In genomic region chr3:111071257-111072015, GRCh38 we compare ENCODE assay signal across 1 cellular context.
TF ChIP-seq lines count a peak whose summit lies in the region.

A gene with protein sequence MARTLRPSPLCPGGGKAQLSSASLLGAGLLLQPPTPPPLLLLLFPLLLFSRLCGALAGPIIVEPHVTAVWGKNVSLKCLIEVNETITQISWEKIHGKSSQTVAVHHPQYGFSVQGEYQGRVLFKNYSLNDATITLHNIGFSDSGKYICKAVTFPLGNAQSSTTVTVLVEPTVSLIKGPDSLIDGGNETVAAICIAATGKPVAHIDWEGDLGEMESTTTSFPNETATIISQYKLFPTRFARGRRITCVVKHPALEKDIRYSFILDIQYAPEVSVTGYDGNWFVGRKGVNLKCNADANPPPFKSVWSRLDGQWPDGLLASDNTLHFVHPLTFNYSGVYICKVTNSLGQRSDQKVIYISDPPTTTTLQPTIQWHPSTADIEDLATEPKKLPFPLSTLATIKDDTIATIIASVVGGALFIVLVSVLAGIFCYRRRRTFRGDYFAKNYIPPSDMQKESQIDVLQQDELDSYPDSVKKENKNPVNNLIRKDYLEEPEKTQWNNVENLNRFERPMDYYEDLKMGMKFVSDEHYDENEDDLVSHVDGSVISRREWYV (plus strand): TSS chr3:111071816. CDS start chr3:111072018, 202 bp downstream.

TF ChIP-seq in HEK293, 187 proteins besides CTCF, POLR2A, EP300 and RAD21 (continued from another document):
- TF ChIP-seq ZBTB26 (tag by site-specific recombination; optimal IDR thresholded peaks at IDR 0.05), result peak; percentile 60
- peak; percentile 64 for TF ChIP-seq KLF9 (tag by site-specific recombination; IDR thresholded peaks at IDR 0.05; ENCODE audit: low read depth)
- TF ChIP-seq, protein P1, sequence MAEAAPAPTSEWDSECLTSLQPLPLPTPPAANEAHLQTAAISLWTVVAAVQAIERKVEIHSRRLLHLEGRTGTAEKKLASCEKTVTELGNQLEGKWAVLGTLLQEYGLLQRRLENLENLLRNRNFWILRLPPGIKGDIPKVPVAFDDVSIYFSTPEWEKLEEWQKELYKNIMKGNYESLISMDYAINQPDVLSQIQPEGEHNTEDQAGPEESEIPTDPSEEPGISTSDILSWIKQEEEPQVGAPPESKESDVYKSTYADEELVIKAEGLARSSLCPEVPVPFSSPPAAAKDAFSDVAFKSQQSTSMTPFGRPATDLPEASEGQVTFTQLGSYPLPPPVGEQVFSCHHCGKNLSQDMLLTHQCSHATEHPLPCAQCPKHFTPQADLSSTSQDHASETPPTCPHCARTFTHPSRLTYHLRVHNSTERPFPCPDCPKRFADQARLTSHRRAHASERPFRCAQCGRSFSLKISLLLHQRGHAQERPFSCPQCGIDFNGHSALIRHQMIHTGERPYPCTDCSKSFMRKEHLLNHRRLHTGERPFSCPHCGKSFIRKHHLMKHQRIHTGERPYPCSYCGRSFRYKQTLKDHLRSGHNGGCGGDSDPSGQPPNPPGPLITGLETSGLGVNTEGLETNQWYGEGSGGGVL (tag by site-specific recombination; IDR thresholded peaks at IDR 0.05), result peak; percentile 60
- peak; percentile 28 for TF ChIP-seq GLIS1 (tag by site-specific recombination; IDR thresholded peaks at IDR 0.05)
- peak; percentile 71 for TF ChIP-seq KLF1 (tag by site-specific recombination; IDR thresholded peaks at IDR 0.05)
- peak; percentile 99 for TF ChIP-seq PRDM10 (tag by site-specific recombination; IDR thresholded peaks at IDR 0.05)
- peak; percentile 83 for TF ChIP-seq ZNF600 (tag by site-specific recombination; IDR thresholded peaks at IDR 0.05)
- no peak for TF ChIP-seq ZNF518A (tag by site-specific recombination; conservative IDR thresholded peaks at IDR 0.05; ENCODE audit: low read depth)
- peak; percentile 55 for TF ChIP-seq GLIS2 (tag by site-specific recombination; IDR thresholded peaks at IDR 0.05)
- peak; percentile 17; the same call in 1 of the 2 replicates for TF ChIP-seq EGR2 (tag by site-specific recombination; IDR thresholded peaks at IDR 0.05; ENCODE audit: low read depth)
- TF ChIP-seq, protein P2, sequence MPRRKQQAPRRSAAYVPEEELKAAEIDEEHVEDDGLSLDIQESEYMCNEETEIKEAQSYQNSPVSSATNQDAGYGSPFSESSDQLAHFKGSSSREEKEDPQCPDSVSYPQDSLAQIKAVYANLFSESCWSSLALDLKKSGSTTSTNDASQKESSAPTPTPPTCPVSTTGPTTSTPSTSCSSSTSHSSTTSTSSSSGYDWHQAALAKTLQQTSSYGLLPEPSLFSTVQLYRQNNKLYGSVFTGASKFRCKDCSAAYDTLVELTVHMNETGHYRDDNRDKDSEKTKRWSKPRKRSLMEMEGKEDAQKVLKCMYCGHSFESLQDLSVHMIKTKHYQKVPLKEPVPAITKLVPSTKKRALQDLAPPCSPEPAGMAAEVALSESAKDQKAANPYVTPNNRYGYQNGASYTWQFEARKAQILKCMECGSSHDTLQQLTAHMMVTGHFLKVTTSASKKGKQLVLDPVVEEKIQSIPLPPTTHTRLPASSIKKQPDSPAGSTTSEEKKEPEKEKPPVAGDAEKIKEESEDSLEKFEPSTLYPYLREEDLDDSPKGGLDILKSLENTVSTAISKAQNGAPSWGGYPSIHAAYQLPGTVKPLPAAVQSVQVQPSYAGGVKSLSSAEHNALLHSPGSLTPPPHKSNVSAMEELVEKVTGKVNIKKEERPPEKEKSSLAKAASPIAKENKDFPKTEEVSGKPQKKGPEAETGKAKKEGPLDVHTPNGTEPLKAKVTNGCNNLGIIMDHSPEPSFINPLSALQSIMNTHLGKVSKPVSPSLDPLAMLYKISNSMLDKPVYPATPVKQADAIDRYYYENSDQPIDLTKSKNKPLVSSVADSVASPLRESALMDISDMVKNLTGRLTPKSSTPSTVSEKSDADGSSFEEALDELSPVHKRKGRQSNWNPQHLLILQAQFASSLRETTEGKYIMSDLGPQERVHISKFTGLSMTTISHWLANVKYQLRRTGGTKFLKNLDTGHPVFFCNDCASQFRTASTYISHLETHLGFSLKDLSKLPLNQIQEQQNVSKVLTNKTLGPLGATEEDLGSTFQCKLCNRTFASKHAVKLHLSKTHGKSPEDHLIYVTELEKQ (tag by site-specific recombination; IDR thresholded peaks at IDR 0.05; ENCODE audit: borderline replicate concordance), result no peak
- TF ChIP-seq ZBTB20 (tag by site-specific recombination; IDR thresholded peaks at IDR 0.05), result peak; percentile 69
- 0 out of 2 replicates have a peak, but pooled peaks have one; percentile 18 for TF ChIP-seq ZNF76 (tag by site-specific recombination; IDR thresholded peaks at IDR 0.05; ENCODE audit: borderline replicate concordance, low read depth)
- peak; percentile 88 for TF ChIP-seq SP3 (tag by site-specific recombination; IDR thresholded peaks at IDR 0.05)
- TF ChIP-seq ZNF2 (tag by site-specific recombination; IDR thresholded peaks at IDR 0.05), result 0 out of 2 replicates have a peak, but pooled peaks have one; percentile 32
- no peak for TF ChIP-seq ZSCAN30 (tag by site-specific recombination; IDR thresholded peaks at IDR 0.05)
- no peak for TF ChIP-seq KLF7 (tag by site-specific recombination; IDR thresholded peaks at IDR 0.05; ENCODE audit: borderline replicate concordance)
TF ChIP-seq in HEK293: peak in this region for 25.
